1 cellular context compared by ENCODE assay signal in the genomic region with DNA sequence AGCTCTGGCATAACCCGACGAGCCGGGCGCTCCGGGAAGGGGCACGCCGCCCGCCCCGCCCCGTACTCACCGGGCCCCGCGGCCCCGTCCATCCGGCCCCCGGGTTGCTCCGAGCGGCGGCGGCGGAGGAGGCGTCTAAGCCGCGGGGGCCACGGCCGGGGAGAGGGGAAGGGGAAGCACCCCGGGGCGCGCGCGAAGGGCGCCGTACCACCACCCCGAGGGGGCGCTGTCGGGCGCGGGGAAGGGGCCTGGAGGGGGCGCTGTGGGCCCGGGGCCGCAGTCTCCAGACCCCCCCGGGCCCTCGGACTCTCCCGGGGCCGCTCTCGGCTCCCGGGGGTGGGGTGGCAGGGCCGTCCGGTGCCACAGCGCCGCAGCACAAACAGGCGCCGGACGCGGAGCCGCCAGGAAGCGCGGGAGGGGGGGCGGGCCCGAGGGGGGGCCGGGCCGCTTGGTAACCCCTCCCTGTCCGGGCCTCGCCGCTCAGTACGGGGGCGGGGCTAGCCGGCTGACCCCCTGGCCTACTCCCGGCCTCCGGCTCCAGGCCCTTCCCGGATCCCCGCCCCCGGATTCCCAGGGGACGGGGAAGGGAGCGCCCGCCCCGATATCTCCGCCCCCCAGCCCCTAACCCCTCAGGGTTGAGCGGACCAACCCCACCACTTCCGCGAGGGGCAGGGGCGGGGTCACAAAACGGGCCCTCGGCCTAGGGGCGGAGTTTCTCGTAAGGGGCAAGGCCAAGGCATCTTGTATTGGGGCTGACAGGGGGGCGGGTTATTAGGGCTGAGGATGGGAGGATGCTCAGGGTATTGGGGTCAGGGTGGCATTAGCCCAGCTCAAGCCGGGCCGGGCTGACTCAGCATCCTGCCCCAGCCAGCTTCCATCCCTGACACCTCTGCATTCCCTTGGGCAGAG.
A peak's percentile ranks its signal among the peaks of the same experiment; 100 is the strongest.
TF ChIP-seq lines count a peak whose summit lies in the region.

TSS of gene EML3 (minus strand) at position 410 of the 909 bp plus-strand sequence. CDS start at position 92, 318 bp downstream.
A gene with protein sequence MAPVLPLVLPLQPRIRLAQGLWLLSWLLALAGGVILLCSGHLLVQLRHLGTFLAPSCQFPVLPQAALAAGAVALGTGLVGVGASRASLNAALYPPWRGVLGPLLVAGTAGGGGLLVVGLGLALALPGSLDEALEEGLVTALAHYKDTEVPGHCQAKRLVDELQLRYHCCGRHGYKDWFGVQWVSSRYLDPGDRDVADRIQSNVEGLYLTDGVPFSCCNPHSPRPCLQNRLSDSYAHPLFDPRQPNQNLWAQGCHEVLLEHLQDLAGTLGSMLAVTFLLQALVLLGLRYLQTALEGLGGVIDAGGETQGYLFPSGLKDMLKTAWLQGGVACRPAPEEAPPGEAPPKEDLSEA (plus strand): TSS at position 892 of the 909 bp plus-strand sequence. CDS start 25 bp downstream, outside the sequence.

TF ChIP-seq in GM12878, 131 proteins besides CTCF, POLR2A, EP300 and RAD21 (continued from another document):
- TF ChIP-seq, protein P1, sequence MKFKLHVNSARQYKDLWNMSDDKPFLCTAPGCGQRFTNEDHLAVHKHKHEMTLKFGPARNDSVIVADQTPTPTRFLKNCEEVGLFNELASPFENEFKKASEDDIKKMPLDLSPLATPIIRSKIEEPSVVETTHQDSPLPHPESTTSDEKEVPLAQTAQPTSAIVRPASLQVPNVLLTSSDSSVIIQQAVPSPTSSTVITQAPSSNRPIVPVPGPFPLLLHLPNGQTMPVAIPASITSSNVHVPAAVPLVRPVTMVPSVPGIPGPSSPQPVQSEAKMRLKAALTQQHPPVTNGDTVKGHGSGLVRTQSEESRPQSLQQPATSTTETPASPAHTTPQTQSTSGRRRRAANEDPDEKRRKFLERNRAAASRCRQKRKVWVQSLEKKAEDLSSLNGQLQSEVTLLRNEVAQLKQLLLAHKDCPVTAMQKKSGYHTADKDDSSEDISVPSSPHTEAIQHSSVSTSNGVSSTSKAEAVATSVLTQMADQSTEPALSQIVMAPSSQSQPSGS (IDR thresholded peaks at IDR 0.05; ENCODE audit: low read length): no peak
- peak; percentile 61; the same call in 1 of the 2 replicates for TF ChIP-seq MXI1 (IDR thresholded peaks at IDR 0.05; ENCODE audit: low read depth, low read length)
- TF ChIP-seq NKRF (conservative IDR thresholded peaks at IDR 0.05): peak; percentile 49; the same call in 1 of the 2 replicates
- TF ChIP-seq, protein P2, sequence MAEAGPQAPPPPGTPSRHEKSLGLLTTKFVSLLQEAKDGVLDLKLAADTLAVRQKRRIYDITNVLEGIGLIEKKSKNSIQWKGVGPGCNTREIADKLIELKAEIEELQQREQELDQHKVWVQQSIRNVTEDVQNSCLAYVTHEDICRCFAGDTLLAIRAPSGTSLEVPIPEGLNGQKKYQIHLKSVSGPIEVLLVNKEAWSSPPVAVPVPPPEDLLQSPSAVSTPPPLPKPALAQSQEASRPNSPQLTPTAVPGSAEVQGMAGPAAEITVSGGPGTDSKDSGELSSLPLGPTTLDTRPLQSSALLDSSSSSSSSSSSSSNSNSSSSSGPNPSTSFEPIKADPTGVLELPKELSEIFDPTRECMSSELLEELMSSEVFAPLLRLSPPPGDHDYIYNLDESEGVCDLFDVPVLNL (IDR thresholded peaks at IDR 0.05; ENCODE audit: low read depth, low read length): no peak
- no peak for TF ChIP-seq SREBF1 (IDR thresholded peaks at IDR 0.05; ENCODE audit: low read length)
- no peak for TF ChIP-seq ZZZ3 (IDR thresholded peaks at IDR 0.05; ENCODE audit: control insufficient read depth, insufficient read length, low read depth)
- TF ChIP-seq SMAD5 (IDR thresholded peaks at IDR 0.05; ENCODE audit: low read depth): no peak
- peak; percentile 99 for TF ChIP-seq SMARCA5 (IDR thresholded peaks at IDR 0.05)
- no peak for TF ChIP-seq HSF1 (IDR thresholded peaks at IDR 0.05; ENCODE audit: low read depth, low read length)
- peak; percentile 97 for TF ChIP-seq ZNF592 (IDR thresholded peaks at IDR 0.05)
- no peak for TF ChIP-seq E2F8 (IDR thresholded peaks at IDR 0.05; ENCODE audit: low read depth, partially characterized antibody)
- TF ChIP-seq MAX (IDR thresholded peaks at IDR 0.05; ENCODE audit: low read depth, low read length): no peak; the same call in 1 of the 2 replicates
- no peak for TF ChIP-seq POU2F2 (IDR thresholded peaks at IDR 0.05; ENCODE audit: borderline replicate concordance, low read depth, low read length)
- TF ChIP-seq HDGF (IDR thresholded peaks at IDR 0.05): peak; percentile 90
- TF ChIP-seq SKIL (IDR thresholded peaks at IDR 0.05; ENCODE audit: low read depth, poor library complexity, severe bottlenecking): no peak
- TF ChIP-seq ZNF274 (IDR thresholded peaks at IDR 0.05; ENCODE audit: insufficient read depth, insufficient read length): no peak
- TF ChIP-seq, protein P3, sequence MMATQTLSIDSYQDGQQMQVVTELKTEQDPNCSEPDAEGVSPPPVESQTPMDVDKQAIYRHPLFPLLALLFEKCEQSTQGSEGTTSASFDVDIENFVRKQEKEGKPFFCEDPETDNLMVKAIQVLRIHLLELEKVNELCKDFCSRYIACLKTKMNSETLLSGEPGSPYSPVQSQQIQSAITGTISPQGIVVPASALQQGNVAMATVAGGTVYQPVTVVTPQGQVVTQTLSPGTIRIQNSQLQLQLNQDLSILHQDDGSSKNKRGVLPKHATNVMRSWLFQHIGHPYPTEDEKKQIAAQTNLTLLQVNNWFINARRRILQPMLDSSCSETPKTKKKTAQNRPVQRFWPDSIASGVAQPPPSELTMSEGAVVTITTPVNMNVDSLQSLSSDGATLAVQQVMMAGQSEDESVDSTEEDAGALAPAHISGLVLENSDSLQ (IDR thresholded peaks at IDR 0.05): peak; percentile 60
- no peak for TF ChIP-seq SPI1 (IDR thresholded peaks at IDR 0.05; ENCODE audit: borderline replicate concordance, insufficient read depth, low read depth, low read length)
- TF ChIP-seq GATAD2B (conservative IDR thresholded peaks at IDR 0.05; ENCODE audit: low read depth): peak; percentile 44
- no peak for TF ChIP-seq STAT3 (IDR thresholded peaks at IDR 0.05; ENCODE audit: low read depth, low read length)
- peak; percentile 44; the same call in 1 of the 2 replicates for TF ChIP-seq ZSCAN29 (IDR thresholded peaks at IDR 0.05)
- no peak for TF ChIP-seq KDM1A (IDR thresholded peaks at IDR 0.05; ENCODE audit: borderline replicate concordance)
- TF ChIP-seq HCFC1 (IDR thresholded peaks at IDR 0.05; ENCODE audit: low read length): no peak
- TF ChIP-seq TAF1 (IDR thresholded peaks at IDR 0.05; ENCODE audit: borderline replicate concordance, low read depth, low read length): peak; percentile 47; the same call in 1 of the 2 replicates
